23 cellular contexts compared by ENCODE assay signal in genomic region chr2:102385522-102385921, GRCh38. TPM values are rescaled to one million over a fixed set of nuclear protein-coding genes. Genes with fewer than 3 reads are reported as not detected.
"Had no signal": no experiment of that assay in that cellular context is flagged by ENCODE, and none has a peak within 500 bp of the region (broad histone marks: within the 10 kb centered on the region; RNA-seq: fewer than 3 reads in every experiment).

No MANE protein-coding gene starts in this region.

- H3K4me3 ChIP-seq: pancreas, psoas muscle, skin epidermis, vagina had no signal

- H3K36me3 ChIP-seq: pancreas, vagina had no signal

- H3K9me3 ChIP-seq: neutrophil had no signal

- H3K27me3 ChIP-seq: neutrophil, pancreas, vagina had no signal

- DNase-seq: activated B cell treated with CpG ODN at 0.5 μM for 24 hours; activated CD4-positive, alpha-beta T cell treated with anti-CD3 and anti-CD28 coated beads for 36 hours; activated CD4-positive, alpha-beta T cell treated with anti-CD3 and anti-CD28 coated beads, Interleukin-2, amount 50 U/mL, for 4 hours; activated CD8-positive, alpha-beta memory T cell treated with anti-CD3 and anti-CD28 coated beads for 24 hours; activated CD8-positive, alpha-beta memory T cell treated with anti-CD3 and anti-CD28 coated beads, Interleukin-2, amount 50 U/mL, for 4 hours; activated T-cell treated with anti-CD3 and anti-CD28 coated beads, Interleukin-2, amount 50 U/mL, for 24 hours; amygdala; dermis blood vessel endothelial cell; effector CD8-positive, alpha-beta T cell; foreskin melanocyte; pancreas; psoas muscle; right cardiac atrium; stimulated activated CD4-positive, alpha-beta T cell treated with anti-CD3 and anti-CD28 coated beads, Interleukin-1b, Interleukin-23, amount 100 ng/mL, for 48 hours; trophoblast cell had no signal

- H3K27ac ChIP-seq: neutrophil, pancreas, psoas muscle, skin epidermis, vagina had no signal

- H3K4me1 ChIP-seq: pancreas, psoas muscle, vagina had no signal

RNA-seq across cellular contexts. Expression of gene IL18R1, which starts 29.9 kb away (rescaled TPM):
- total RNA-seq: temporal lobe had no signal

RNA-seq across cellular contexts. Expression of gene IL18RAP, which starts 37.4 kb away (rescaled TPM):
- total RNA-seq: chondrocyte, dermis blood vessel endothelial cell, kidney epithelial cell, lung microvascular endothelial cell, mesothelial cell of epicardium, temporal lobe had no signal
